In the genomic region with DNA sequence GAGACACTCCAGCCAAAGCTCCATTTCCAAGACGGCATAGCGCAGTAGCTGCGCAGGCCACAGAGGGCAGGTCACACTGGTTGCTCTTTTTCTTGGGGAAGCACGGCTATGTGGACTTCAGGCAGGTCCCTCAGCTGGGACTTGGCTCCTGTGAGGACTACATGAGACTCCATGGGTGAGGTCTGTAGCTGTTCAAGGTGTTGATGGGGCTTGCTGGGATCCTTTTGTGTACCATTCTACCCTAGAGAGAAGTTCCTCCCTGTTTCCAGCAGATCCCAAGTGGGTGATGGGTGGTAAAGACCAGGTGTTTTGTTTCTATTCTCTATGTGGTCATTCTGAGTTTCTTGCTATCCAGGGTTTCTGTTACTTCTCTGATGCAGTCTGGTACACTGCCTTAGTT, we compare ENCODE assay signal across 20 cellular contexts.
DNase-seq lines count a peak whose midpoint lies in the region; ATAC-seq, FAIRE-seq and TF ChIP-seq lines count a peak whose summit lies in the region.
"Had no signal": no experiment of that assay in that cellular context is flagged by ENCODE, and none has a peak within 500 bp of the region (broad histone marks: within the 10 kb centered on the region; RNA-seq: fewer than 3 reads in every experiment).

No MANE protein-coding gene starts in this region.

- peak overlapping the region; percentile 36 for H3K27ac Mint-ChIP-seq in stimulated activated naive CD8-positive, alpha-beta T cell treated with anti-CD3 and anti-CD28 coated beads, Interleukin-15, Interleukin-2, amounts not matched to agents 100 ng/mL and 50 ng/mL, for 24 hours
- no peak overlapping the region for H3K27ac Mint-ChIP-seq in stimulated activated naive CD8-positive, alpha-beta T cell treated with anti-CD3 and anti-CD28 coated beads, Interleukin-15, amount 100 ng/mL, for 72 hours
- H3K27ac Mint-ChIP-seq in astrocyte (ENCODE audit: unreplicated experiment) (peak overlapping the region; percentile 21), osteocyte (ENCODE audit: unreplicated experiment) (peak overlapping the region; percentile 56)

- H3K27ac ChIP-seq in astrocyte (ENCODE audit: low read depth, low read length), result no peak overlapping the region

- DNase-seq in stimulated activated naive CD8-positive, alpha-beta T cell treated with anti-CD3 and anti-CD28 coated beads, Interleukin-15, amount 100 ng/mL, for 72 hours, result no peak
- no peak for DNase-seq in astrocyte (ENCODE audit: low read depth)
- no peak for DNase-seq in osteocyte (ENCODE audit: extremely low spot score, unreplicated experiment)
- DNase-seq in DMS53 treated with DMSO at 0.1 percent for 48 hours (lab: John Stamatoyannopoulos, UW; ENCODE audit: unreplicated experiment), result no peak
- no peak for DNase-seq in cerebellum (ENCODE audit: low spot score)
- no peak for DNase-seq in ureter (ENCODE audit: low spot score)
- DNase-seq: C1 segment of cervical spinal cord, DMS79 treated with DMSO at 0.1 percent for 48 hours, GM23248, NCI-H1105, NCI-H2081, NCI-H2171 treated with DMSO at 0.1 percent for 48 hours, NCI-H446 treated with DMSO at 0.1 percent for 48 hours, NCI-H69 had no signal

- H2AFZ ChIP-seq in astrocyte (ENCODE audit: low read depth, low read length), result no peak overlapping the region
- H2AFZ ChIP-seq: GM23248 had no signal

- H3K4me1 Mint-ChIP-seq in stimulated activated naive CD8-positive, alpha-beta T cell treated with anti-CD3 and anti-CD28 coated beads, Interleukin-15, Interleukin-2, amounts not matched to agents 100 ng/mL and 50 ng/mL, for 24 hours (ENCODE audit: low read depth), result peaks cover 50% of the 10 kb centered on the region
- H3K4me1 Mint-ChIP-seq in stimulated activated naive CD8-positive, alpha-beta T cell treated with anti-CD3 and anti-CD28 coated beads, Interleukin-15, amount 100 ng/mL, for 72 hours, result peaks cover 52% of the 10 kb centered on the region
- peaks cover 35% of the 10 kb centered on the region for H3K4me1 Mint-ChIP-seq in astrocyte (ENCODE audit: low read depth, unreplicated experiment)
- peaks cover 64% of the 10 kb centered on the region for H3K4me1 Mint-ChIP-seq in osteocyte (ENCODE audit: unreplicated experiment)

- H4K20me1 ChIP-seq in astrocyte (ENCODE audit: insufficient read depth, low read length), result peaks cover 52% of the 10 kb centered on the region

- H3K36me3 Mint-ChIP-seq in stimulated activated naive CD8-positive, alpha-beta T cell treated with anti-CD3 and anti-CD28 coated beads, Interleukin-15, Interleukin-2, amounts not matched to agents 100 ng/mL and 50 ng/mL, for 24 hours (ENCODE audit: low read depth), result peaks cover 13% of the 10 kb centered on the region
- H3K36me3 Mint-ChIP-seq in astrocyte (ENCODE audit: low read depth, unreplicated experiment) (peaks cover 1% of the 10 kb centered on the region), osteocyte (ENCODE audit: unreplicated experiment) (peaks cover 2% of the 10 kb centered on the region)

- no peak overlapping the region for H3K4me3 Mint-ChIP-seq in stimulated activated naive CD8-positive, alpha-beta T cell treated with anti-CD3 and anti-CD28 coated beads, Interleukin-15, Interleukin-2, amounts not matched to agents 100 ng/mL and 50 ng/mL, for 24 hours
- H3K4me3 Mint-ChIP-seq in stimulated activated naive CD8-positive, alpha-beta T cell treated with anti-CD3 and anti-CD28 coated beads, Interleukin-15, amount 100 ng/mL, for 72 hours, result no peak overlapping the region
- H3K4me3 Mint-ChIP-seq in astrocyte (ENCODE audit: unreplicated experiment) (no peak overlapping the region), osteocyte (ENCODE audit: unreplicated experiment) (no peak overlapping the region)

- TF ChIP-seq CTCF in astrocyte (IDR thresholded peaks at IDR 0.05; ENCODE audit: insufficient read depth, low read depth, low read length), result no peak
- no peak for TF ChIP-seq CTCF in osteocyte (IDR thresholded peaks at IDR 0.05)

- no peak overlapping the region for H3K9ac ChIP-seq in astrocyte (ENCODE audit: low read length)
- H3K9ac ChIP-seq: GM23248 had no signal

- no peaks in the 10 kb centered on the region for H3K9me3 Mint-ChIP-seq in stimulated activated naive CD8-positive, alpha-beta T cell treated with anti-CD3 and anti-CD28 coated beads, Interleukin-15, Interleukin-2, amounts not matched to agents 100 ng/mL and 50 ng/mL, for 24 hours
- peaks cover 0 to 9% of the 10 kb centered on the region in 2 donors for H3K9me3 Mint-ChIP-seq in stimulated activated naive CD8-positive, alpha-beta T cell treated with anti-CD3 and anti-CD28 coated beads, Interleukin-15, amount 100 ng/mL, for 72 hours
- H3K9me3 Mint-ChIP-seq in astrocyte (ENCODE audit: unreplicated experiment) (no peaks in the 10 kb centered on the region), osteocyte (ENCODE audit: unreplicated experiment) (no peaks in the 10 kb centered on the region)

- FAIRE-seq in astrocyte (lab: Jason Lieb, UNC), result no peak
- FAIRE-seq: G401.6, GM12878, GM18507 had no signal

- H3K27me3 ChIP-seq in astrocyte (ENCODE audit: insufficient read depth, low read length), result no peaks in the 10 kb centered on the region

- H3K36me3 ChIP-seq in astrocyte (ENCODE audit: insufficient read depth, low read length), result no peaks in the 10 kb centered on the region

- no peaks in the 10 kb centered on the region for H3K9me3 ChIP-seq in astrocyte (ENCODE audit: insufficient read depth, low read depth, low read length)

- H3K79me2 ChIP-seq in astrocyte (ENCODE audit: insufficient read depth, low read length), result peaks cover 100% of the 10 kb centered on the region

- no peak overlapping the region for H3K4me2 ChIP-seq in astrocyte (ENCODE audit: low read length)

- H3K4me3 ChIP-seq in astrocyte (ENCODE audit: insufficient read depth, low read depth, low read length), result no peak overlapping the region
- H3K4me3 ChIP-seq: GM12878 had no signal

- no peak for ATAC-seq in stimulated activated naive CD8-positive, alpha-beta T cell treated with anti-CD3 and anti-CD28 coated beads, Interleukin-15, amount 100 ng/mL, for 72 hours
- ATAC-seq: GM12878, HCT116, Panc1 had no signal

- peaks cover 8% of the 10 kb centered on the region for H3K4me1 ChIP-seq in astrocyte (ENCODE audit: insufficient read depth, low read length)

- no peaks in the 10 kb centered on the region for H3K27me3 Mint-ChIP-seq in stimulated activated naive CD8-positive, alpha-beta T cell treated with anti-CD3 and anti-CD28 coated beads, Interleukin-15, Interleukin-2, amounts not matched to agents 100 ng/mL and 50 ng/mL, for 24 hours
- H3K27me3 Mint-ChIP-seq in stimulated activated naive CD8-positive, alpha-beta T cell treated with anti-CD3 and anti-CD28 coated beads, Interleukin-15, amount 100 ng/mL, for 72 hours, result no peaks in the 10 kb centered on the region
- H3K27me3 Mint-ChIP-seq in astrocyte (ENCODE audit: low read depth, unreplicated experiment), result no peaks in the 10 kb centered on the region
- H3K27me3 Mint-ChIP-seq in osteocyte (ENCODE audit: unreplicated experiment), result no peaks in the 10 kb centered on the region

Comparison
In these comparisons a context has a peak if more than half of its experiments do, and no peak if none do; other contexts are left out.
1. H3K27ac Mint-ChIP-seq: peak in stimulated activated naive CD8-positive, alpha-beta T cell treated with anti-CD3 and anti-CD28 coated beads, Interleukin-15, Interleukin-2, amounts not matched to agents 100 ng/mL and 50 ng/mL, for 24 hours (single experiment), astrocyte (single experiment) and osteocyte (single experiment); none in stimulated activated naive CD8-positive, alpha-beta T cell treated with anti-CD3 and anti-CD28 coated beads, Interleukin-15, amount 100 ng/mL, for 72 hours (0 of 2).